25 cellular contexts compared by ENCODE assay signal in the genomic region with DNA sequence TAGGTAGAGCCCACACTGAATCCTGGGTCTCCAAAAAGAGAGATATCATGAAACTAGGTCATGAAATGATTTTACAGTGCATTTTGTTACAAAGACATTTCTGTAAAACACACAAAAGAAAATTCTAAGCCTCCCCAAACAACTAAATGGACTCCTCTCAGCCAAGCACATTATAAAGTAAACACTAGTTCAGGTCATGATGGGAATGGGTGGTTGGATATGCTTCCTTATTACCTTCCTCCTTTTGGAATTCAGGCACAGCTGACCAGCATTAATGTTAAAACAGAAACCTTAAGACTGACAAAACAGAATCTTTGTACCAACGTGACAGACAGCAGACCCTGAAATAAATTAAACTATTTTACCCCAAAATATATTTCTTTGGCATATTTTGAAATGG.
"Had no signal": no experiment of that assay in that cellular context is flagged by ENCODE, and none has a peak within 500 bp of the region (broad histone marks: within the 10 kb centered on the region; RNA-seq: fewer than 3 reads in every experiment).

No MANE protein-coding gene starts in this region.

- H3K27ac Mint-ChIP-seq: dendritic cell treated with granulocyte-macrophage colony-stimulating factor and Interleukin-4, amounts not matched to agents 40 ng/mL and 50 ng/mL, for 4 days; effector memory CD8-positive, alpha-beta T cell; endodermal cell had no signal

- H3K4me3 ChIP-seq: colonic mucosa, coronary artery, dorsolateral prefrontal cortex, esophagus muscularis mucosa, esophagus squamous epithelium, gastrocnemius medialis, gastroesophageal sphincter, heart left ventricle, heart right ventricle had no signal

- H3K27me3 ChIP-seq: colonic mucosa, dorsolateral prefrontal cortex, esophagus muscularis mucosa, esophagus squamous epithelium, foreskin keratinocyte, gastrocnemius medialis, gastroesophageal sphincter, heart left ventricle, heart right ventricle had no signal

- H3K4me1 Mint-ChIP-seq: endodermal cell had no signal

- ATAC-seq: effector memory CD8-positive, alpha-beta T cell; esophagus mucosa; foreskin keratinocyte; gastrocnemius medialis; gastroesophageal sphincter; heart left ventricle; heart right ventricle had no signal

- H3K9me3 ChIP-seq: colonic mucosa, esophagus muscularis mucosa, esophagus squamous epithelium, gastrocnemius medialis, gastroesophageal sphincter had no signal

- H3K4me3 Mint-ChIP-seq: dendritic cell treated with granulocyte-macrophage colony-stimulating factor and Interleukin-4, amounts not matched to agents 40 ng/mL and 50 ng/mL, for 4 days; effector memory CD8-positive, alpha-beta T cell; endodermal cell had no signal

- DNase-seq: colonic mucosa; cortex of kidney; dermis blood vessel endothelial cell; dorsolateral prefrontal cortex; effector CD4-positive, alpha-beta T cell; effector CD8-positive, alpha-beta T cell; effector memory CD4-positive, alpha-beta T cell; effector memory CD8-positive, alpha-beta T cell; endodermal cell; erythroblast; esophagus squamous epithelium; foreskin fibroblast; foreskin keratinocyte; foreskin melanocyte; gastrocnemius medialis; glutamatergic neuron; head of caudate nucleus; heart left ventricle; heart right ventricle had no signal

- H3K36me3 ChIP-seq: colonic mucosa, esophagus muscularis mucosa, esophagus squamous epithelium, gastrocnemius medialis, gastroesophageal sphincter, heart left ventricle, heart right ventricle had no signal

- H3K27ac ChIP-seq: colonic mucosa, coronary artery, dorsolateral prefrontal cortex, epithelial cell of prostate, esophagus muscularis mucosa, esophagus squamous epithelium, foreskin keratinocyte, gastrocnemius medialis, gastroesophageal sphincter, heart left ventricle, heart right ventricle had no signal

- H3K27me3 Mint-ChIP-seq: dendritic cell treated with granulocyte-macrophage colony-stimulating factor and Interleukin-4, amounts not matched to agents 40 ng/mL and 50 ng/mL, for 4 days; effector memory CD8-positive, alpha-beta T cell had no signal

- H3K4me1 ChIP-seq: colonic mucosa, esophagus muscularis mucosa, esophagus squamous epithelium, foreskin keratinocyte, gastrocnemius medialis, gastroesophageal sphincter, heart left ventricle, heart right ventricle had no signal
